7 cellular contexts compared by ENCODE assay signal in the genomic region with DNA sequence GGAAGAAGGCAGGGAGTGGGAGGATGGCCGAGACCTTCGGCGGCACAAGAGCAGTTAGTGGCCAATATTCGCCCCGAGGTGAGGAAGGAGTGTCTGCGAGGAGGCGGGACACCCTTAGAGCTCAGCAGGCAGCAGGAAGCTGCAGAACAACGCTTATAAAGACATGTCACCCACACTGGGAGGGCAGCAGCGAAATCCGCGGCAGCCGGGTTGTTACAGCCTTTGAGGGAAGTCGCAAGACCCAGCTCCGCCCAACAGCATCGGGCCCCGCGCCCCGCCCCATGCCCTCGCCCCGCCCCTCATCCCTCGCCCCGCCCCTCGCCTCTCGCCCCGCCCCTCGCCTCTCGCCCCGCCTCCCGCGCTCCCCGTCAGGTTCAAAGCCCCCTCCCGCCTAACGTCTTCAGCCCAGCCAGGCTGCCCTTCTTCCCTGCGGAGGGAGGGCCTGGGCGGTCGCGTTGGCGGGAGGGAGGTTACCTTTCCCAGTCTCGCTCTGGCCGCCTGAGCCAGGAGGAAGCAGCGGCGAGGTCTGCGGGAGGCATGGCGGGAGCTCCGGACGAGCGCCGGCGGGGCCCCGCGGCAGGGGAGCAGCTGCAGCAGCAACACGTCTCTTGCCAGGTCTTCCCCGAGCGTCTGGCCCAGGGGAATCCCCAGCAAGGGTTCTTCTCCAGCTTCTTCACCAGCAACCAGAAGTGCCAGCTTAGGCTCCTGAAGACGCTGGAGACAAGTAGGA. TPM values are rescaled to one million over a fixed set of nuclear protein-coding genes. Genes with fewer than 3 reads are reported as not detected.
DNase-seq lines count a peak whose midpoint lies in the region; ATAC-seq, FAIRE-seq and TF ChIP-seq lines count a peak whose summit lies in the region.

A gene with protein sequence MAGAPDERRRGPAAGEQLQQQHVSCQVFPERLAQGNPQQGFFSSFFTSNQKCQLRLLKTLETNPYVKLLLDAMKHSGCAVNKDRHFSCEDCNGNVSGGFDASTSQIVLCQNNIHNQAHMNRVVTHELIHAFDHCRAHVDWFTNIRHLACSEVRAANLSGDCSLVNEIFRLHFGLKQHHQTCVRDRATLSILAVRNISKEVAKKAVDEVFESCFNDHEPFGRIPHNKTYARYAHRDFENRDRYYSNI (plus strand): TSS at position 403 of the 730 bp plus-strand sequence. CDS start 135 bp downstream, at position 538.

- peak within 1 kb of the TSS; percentile 95 for H3K4me3 Mint-ChIP-seq in T-helper 2 cell treated with Interferon-gamma antibody and Interleukin-4, amounts not matched to agents 5 μg/mL and 100 μg/mL, for 36 hours
- peak within 1 kb of the TSS; percentile 87 for H3K4me3 Mint-ChIP-seq in astrocyte (ENCODE audit: unreplicated experiment)

- ATAC-seq in GM18508 (IDR thresholded peaks at IDR 0.05; ENCODE audit: insufficient read depth, unreplicated experiment) (peak; percentile 72), HG02981 (IDR thresholded peaks at IDR 0.05; ENCODE audit: unreplicated experiment) (peak; percentile 86)

- H3K27ac ChIP-seq in astrocyte (ENCODE audit: low read depth, low read length) = peak within 1 kb of the TSS; percentile 59
- peak within 1 kb of the TSS; percentile 87 for H3K27ac ChIP-seq in hepatocyte

- H3K27me3 ChIP-seq in astrocyte (ENCODE audit: insufficient read depth, low read length) (no peaks in the 10 kb centered on the region), hepatocyte (no peaks in the 10 kb centered on the region)

- H3K4me2 ChIP-seq in astrocyte (ENCODE audit: low read length) = peak within 1 kb of the TSS; percentile 99
- peak within 1 kb of the TSS; percentile 92 for H3K4me2 ChIP-seq in hepatocyte

- no peaks in the 10 kb centered on the region for H3K9me3 Mint-ChIP-seq in T-helper 2 cell treated with Interferon-gamma antibody and Interleukin-4, amounts not matched to agents 5 μg/mL and 100 μg/mL, for 36 hours
- no peaks in the 10 kb centered on the region for H3K9me3 Mint-ChIP-seq in astrocyte (ENCODE audit: unreplicated experiment)

- FAIRE-seq in astrocyte (lab: Jason Lieb, UNC) = no peak

- DNase-seq in NCI-H2029 (lab: John Stamatoyannopoulos, UW) (peak; percentile 89), astrocyte (ENCODE audit: low read depth) (peak; percentile 69), hepatocyte (ENCODE audit: low spot score) (peak; percentile 95), renal cortical epithelial cell (ENCODE audit: low read depth) (peak; percentile 81)
- peak; percentile 87 for DNase-seq in T-helper 2 cell treated with Interferon-gamma antibody and Interleukin-4, amounts not matched to agents 5 μg/mL and 100 μg/mL, for 36 hours (ENCODE audit: low spot score)

- no peaks in the 10 kb centered on the region for H3K9me3 ChIP-seq in astrocyte (ENCODE audit: insufficient read depth, low read depth, low read length)
- no peaks in the 10 kb centered on the region for H3K9me3 ChIP-seq in hepatocyte (ENCODE audit: low read depth)

- H3K36me3 Mint-ChIP-seq in T-helper 2 cell treated with Interferon-gamma antibody and Interleukin-4, amounts not matched to agents 5 μg/mL and 100 μg/mL, for 36 hours (ENCODE audit: low read depth) = peaks cover 2% of the 10 kb centered on the region
- H3K36me3 Mint-ChIP-seq in astrocyte (ENCODE audit: low read depth, unreplicated experiment) = no peaks in the 10 kb centered on the region

- no peaks in the 10 kb centered on the region for H3K27me3 Mint-ChIP-seq in T-helper 2 cell treated with Interferon-gamma antibody and Interleukin-4, amounts not matched to agents 5 μg/mL and 100 μg/mL, for 36 hours (ENCODE audit: low read depth)
- no peaks in the 10 kb centered on the region for H3K27me3 Mint-ChIP-seq in astrocyte (ENCODE audit: low read depth, unreplicated experiment)

- peaks cover 38% of the 10 kb centered on the region for H3K4me1 Mint-ChIP-seq in T-helper 2 cell treated with Interferon-gamma antibody and Interleukin-4, amounts not matched to agents 5 μg/mL and 100 μg/mL, for 36 hours (ENCODE audit: low read depth)
- no peaks in the 10 kb centered on the region for H3K4me1 Mint-ChIP-seq in astrocyte (ENCODE audit: low read depth, unreplicated experiment)

- H4K20me1 ChIP-seq in astrocyte (ENCODE audit: insufficient read depth, low read length) (no peaks in the 10 kb centered on the region), hepatocyte (ENCODE audit: insufficient read depth, poor library complexity, severe bottlenecking) (no peaks in the 10 kb centered on the region)

- TF ChIP-seq CTCF in astrocyte (IDR thresholded peaks at IDR 0.05; ENCODE audit: insufficient read depth, low read depth, low read length) (no peak), hepatocyte (IDR thresholded peaks at IDR 0.05; ENCODE audit: poor library complexity) (no peak)

- H3K27ac Mint-ChIP-seq in T-helper 2 cell treated with Interferon-gamma antibody and Interleukin-4, amounts not matched to agents 5 μg/mL and 100 μg/mL, for 36 hours = peak within 1 kb of the TSS; percentile 99
- peak within 1 kb of the TSS; percentile 70 for H3K27ac Mint-ChIP-seq in astrocyte (ENCODE audit: unreplicated experiment)

- peak within 1 kb of the TSS; percentile 99 for H2AFZ ChIP-seq in astrocyte (ENCODE audit: low read depth, low read length)
- peak within 1 kb of the TSS; percentile 88 for H2AFZ ChIP-seq in hepatocyte

- peak within 1 kb of the TSS; percentile 75 for H3K4me3 ChIP-seq in astrocyte (ENCODE audit: insufficient read depth, low read depth, low read length)
- H3K4me3 ChIP-seq in hepatocyte = peak within 1 kb of the TSS; percentile 43

- under 1% methylated on average over 47 of the region's 55 CpGs for WGBS in hepatocyte (ENCODE audit: low lambda C conversion rate, missing lambda C conversion rate)

- H3K79me2 ChIP-seq in astrocyte (ENCODE audit: insufficient read depth, low read length) (no peaks in the 10 kb centered on the region), hepatocyte (no peaks in the 10 kb centered on the region)

- H3K9me2 ChIP-seq in hepatocyte (replicated peaks; ENCODE audit: insufficient read depth) = no peaks in the 10 kb centered on the region

- H3K4me1 ChIP-seq in astrocyte (ENCODE audit: insufficient read depth, low read length) (peaks cover 5% of the 10 kb centered on the region), hepatocyte (ENCODE audit: insufficient read depth) (peaks cover 5% of the 10 kb centered on the region)

- H3K36me3 ChIP-seq in astrocyte (ENCODE audit: insufficient read depth, low read length) = no peaks in the 10 kb centered on the region
- H3K36me3 ChIP-seq in hepatocyte (replicated peaks; ENCODE audit: insufficient read depth, low read depth) = no peaks in the 10 kb centered on the region

- H3K9ac ChIP-seq in astrocyte (ENCODE audit: low read length) = peak within 1 kb of the TSS; percentile 86

RNA-seq across cellular contexts. Expression of the gene that starts here (rescaled TPM):
- total RNA-seq in astrocyte (3.2 and 3.4 TPM in 2 replicates), hepatocyte (6.8 and 13.7 TPM in 2 replicates), renal cortical epithelial cell (7.5 and 8.3 TPM in 2 replicates)
- polyA plus RNA-seq in hepatocyte = 6.3 and 9.1 TPM in 2 replicates

Comparison
In these comparisons a context has a peak if more than half of its experiments do, and no peak if none do; other contexts are left out.
1. Peak in every context shown above with its lines: DNase-seq, ATAC-seq, H3K4me3 ChIP-seq and H3K27ac ChIP-seq.